14 cellular contexts compared by ENCODE assay signal in genomic region chr12:26740991-26741390, GRCh38.
DNase-seq lines count a peak whose midpoint lies in the region; ATAC-seq and TF ChIP-seq lines count a peak whose summit lies in the region.
"Had no signal": no experiment of that assay in that cellular context is flagged by ENCODE, and none has a peak within 500 bp of the region (broad histone marks: within the 10 kb centered on the region; RNA-seq: fewer than 3 reads in every experiment).

No MANE protein-coding gene starts in this region.

- peaks cover 17% of the 10 kb centered on the region for H3K4me1 Mint-ChIP-seq in nephron

- H3K4me3 ChIP-seq in WERI-Rb-1 (ENCODE audit: low read depth, low read length): peak overlapping the region; percentile 28

- peak overlapping the region; percentile 6 to 80 (median 55) for H3K27ac Mint-ChIP-seq in nephron
- H3K27ac Mint-ChIP-seq: dendritic cell treated with granulocyte-macrophage colony-stimulating factor and Interleukin-4, amounts not matched to agents 40 ng/mL and 50 ng/mL, for 4 days; natural killer cell; T-cell had no signal

- DNase-seq in EL (peak; percentile 28), NCI-H2081 treated with DMSO at 0.1 percent for 48 hours (lab: John Stamatoyannopoulos, UW) (peak; percentile 34), WERI-Rb-1 (peak; percentile 87), GM13976 (ENCODE audit: low spot score) (no peak)
- no peak for DNase-seq in stimulated activated CD4-positive, alpha-beta T cell treated with anti-CD3 and anti-CD28 coated beads, Interleukin-1b, Interleukin-23, amount 100 ng/mL, for 48 hours
- DNase-seq: MM.1S; natural killer cell; NCI-H345; stimulated activated CD4-positive, alpha-beta T cell treated with anti-CD3 and anti-CD28 coated beads, Interleukin-2, amount 100 ng/mL, for 24 hours; T-cell had no signal

- peaks cover 4% of the 10 kb centered on the region for H3K9me3 ChIP-seq in WERI-Rb-1 (ENCODE audit: severe bottlenecking)

- no peaks in the 10 kb centered on the region for H3K27me3 Mint-ChIP-seq in nephron (ENCODE audit: low read depth)
- H3K27me3 Mint-ChIP-seq: dendritic cell treated with granulocyte-macrophage colony-stimulating factor and Interleukin-4, amounts not matched to agents 40 ng/mL and 50 ng/mL, for 4 days; T-cell had no signal

- in situ Hi-C loops in GM13976 (cut with MboI; ENCODE audit: low sequenced_read_pairs, unreplicated experiment): no loop called here

- H3K36me3 Mint-ChIP-seq in nephron (ENCODE audit: low read depth): peaks cover 3% of the 10 kb centered on the region
- H3K36me3 Mint-ChIP-seq: natural killer cell had no signal

- TF ChIP-seq CTCF in WERI-Rb-1 (IDR thresholded peaks at IDR 0.05; ENCODE audit: low read depth, low read length) (no peak), nephron (IDR thresholded peaks at IDR 0.05; ENCODE audit: unreplicated experiment in 3 of 3) (no peak), GM13976 (IDR thresholded peaks at IDR 0.05; ENCODE audit: borderline replicate concordance, control extremely low read depth, extremely low read depth, insufficient read depth, missing control alignments) (no peak)

- ATAC-seq in GM19328 (IDR thresholded peaks at IDR 0.05; ENCODE audit: unreplicated experiment): no peak
- no peak for ATAC-seq in GM21619 (IDR thresholded peaks at IDR 0.05; ENCODE audit: unreplicated experiment)
- ATAC-seq: natural killer cell, T-cell had no signal

- peaks cover 7% of the 10 kb centered on the region for H3K9me3 Mint-ChIP-seq in nephron

- no peaks in the 10 kb centered on the region for H3K27me3 ChIP-seq in WERI-Rb-1 (ENCODE audit: insufficient read depth, low read depth, severe bottlenecking)

- peak overlapping the region; percentile 88 for H3K27ac ChIP-seq in WERI-Rb-1

- H3K36me3 ChIP-seq in WERI-Rb-1: no peaks in the 10 kb centered on the region

- no peak overlapping the region for H3K4me3 Mint-ChIP-seq in nephron
- H3K4me3 Mint-ChIP-seq: dendritic cell treated with granulocyte-macrophage colony-stimulating factor and Interleukin-4, amounts not matched to agents 40 ng/mL and 50 ng/mL, for 4 days; natural killer cell; T-cell had no signal

Comparison
In these comparisons a context has a peak if more than half of its experiments do, and no peak if none do; other contexts are left out.
1. DNase-seq: peak in EL (single experiment), NCI-H2081 treated with DMSO at 0.1 percent for 48 hours (single experiment) and WERI-Rb-1 (single experiment); none in stimulated activated CD4-positive, alpha-beta T cell treated with anti-CD3 and anti-CD28 coated beads, Interleukin-1b, Interleukin-23, amount 100 ng/mL, for 48 hours (single experiment) and GM13976 (single experiment).